Comparison of ENCODE assay signal across 28 cellular contexts in genomic region chr10:35921866-35922265, GRCh38.
DNase-seq lines count a peak whose midpoint lies in the region; ATAC-seq, FAIRE-seq and TF ChIP-seq lines count a peak whose summit lies in the region.
"Had no signal": no experiment of that assay in that cellular context is flagged by ENCODE, and none has a peak within 500 bp of the region (broad histone marks: within the 10 kb centered on the region; RNA-seq: fewer than 3 reads in every experiment).

No MANE protein-coding gene starts in this region.

- no peak overlapping the region for H3K4me2 ChIP-seq in astrocyte (ENCODE audit: low read length)
- H3K4me2 ChIP-seq: A549; BLaER1 treated with 17β-estradiol and CSF1 and Interleukin-3, amounts not matched to agents 10 nM and 100 nM had no signal

- TF ChIP-seq CTCF in astrocyte (IDR thresholded peaks at IDR 0.05; ENCODE audit: insufficient read depth, low read depth, low read length) (no peak), nephron (IDR thresholded peaks at IDR 0.05; ENCODE audit: unreplicated experiment in 3 of 3) (no peak)

- no peaks in the 10 kb centered on the region for H4K20me1 ChIP-seq in astrocyte (ENCODE audit: insufficient read depth, low read length)
- H4K20me1 ChIP-seq: BLaER1 treated with 17β-estradiol and CSF1 and Interleukin-3, amounts not matched to agents 10 nM and 100 nM had no signal

- no peak overlapping the region for H3K4me3 ChIP-seq in astrocyte (ENCODE audit: insufficient read depth, low read depth, low read length)
- H3K4me3 ChIP-seq: A549; BLaER1 treated with 17β-estradiol and CSF1 and Interleukin-3, amounts not matched to agents 10 nM and 100 nM; GM12878; GM23248 had no signal

- H3K27ac ChIP-seq in astrocyte (ENCODE audit: low read depth, low read length) = no peak overlapping the region
- H3K27ac ChIP-seq: A549; BLaER1 treated with 17β-estradiol and CSF1 and Interleukin-3, amounts not matched to agents 10 nM and 100 nM; GM23248 had no signal

- no peaks in the 10 kb centered on the region for H3K36me3 ChIP-seq in astrocyte (ENCODE audit: insufficient read depth, low read length)
- H3K36me3 ChIP-seq: BE2C; BLaER1 treated with 17β-estradiol and CSF1 and Interleukin-3, amounts not matched to agents 10 nM and 100 nM had no signal

- H3K27me3 Mint-ChIP-seq in astrocyte (ENCODE audit: low read depth, unreplicated experiment) (no peaks in the 10 kb centered on the region), nephron (ENCODE audit: low read depth) (peaks cover 20% of the 10 kb centered on the region), T-cell (peaks cover 1 to 3% of the 10 kb centered on the region in 2 donors)
- H3K27me3 Mint-ChIP-seq in activated CD4-positive, alpha-beta T cell treated with anti-CD3 and anti-CD28 coated beads for 36 hours = peaks cover 2% of the 10 kb centered on the region
- H3K27me3 Mint-ChIP-seq: CD4-positive, alpha-beta T cell; CD8-positive, alpha-beta memory T cell had no signal

- no peak for ATAC-seq in T-cell (replicated peaks in 1 of 4)
- no peak for ATAC-seq in activated CD4-positive, alpha-beta T cell treated with anti-CD3 and anti-CD28 coated beads for 36 hours
- ATAC-seq: A549, GM12878 had no signal

- H3K4me1 Mint-ChIP-seq in astrocyte (ENCODE audit: low read depth, unreplicated experiment) (peaks cover 29% of the 10 kb centered on the region), nephron (peaks cover 45% of the 10 kb centered on the region), T-cell (no peaks in the 10 kb centered on the region)
- no peaks in the 10 kb centered on the region for H3K4me1 Mint-ChIP-seq in activated CD4-positive, alpha-beta T cell treated with anti-CD3 and anti-CD28 coated beads for 36 hours
- H3K4me1 Mint-ChIP-seq: CD14-positive monocyte; CD8-positive, alpha-beta memory T cell had no signal

- POLR2A ChIA-PET in T-cell (lab: Charles Lee) = no interaction called here
- POLR2A ChIA-PET in activated CD4-positive, alpha-beta T cell treated with anti-CD3 and anti-CD28 coated beads for 36 hours (lab: Charles Lee) = no interaction called here

- no peaks in the 10 kb centered on the region for H3K9me3 ChIP-seq in astrocyte (ENCODE audit: insufficient read depth, low read depth, low read length)
- H3K9me3 ChIP-seq: A549; BE2C; BLaER1 treated with 17β-estradiol and CSF1 and Interleukin-3, amounts not matched to agents 10 nM and 100 nM had no signal

- no peaks in the 10 kb centered on the region for H3K9me3 Mint-ChIP-seq in astrocyte (ENCODE audit: unreplicated experiment)
- H3K9me3 Mint-ChIP-seq in nephron = no peaks in the 10 kb centered on the region
- H3K9me3 Mint-ChIP-seq in T-cell = peaks cover 0 to 2% (median 0%) of the 10 kb centered on the region in 3 donors
- no peaks in the 10 kb centered on the region for H3K9me3 Mint-ChIP-seq in activated CD4-positive, alpha-beta T cell treated with anti-CD3 and anti-CD28 coated beads for 36 hours (ENCODE audit: low read depth)

- FAIRE-seq in astrocyte (lab: Jason Lieb, UNC) = no peak
- FAIRE-seq: A549, D721Med, GM12878, GM19239, H1 had no signal

- H3K4me1 ChIP-seq in astrocyte (ENCODE audit: insufficient read depth, low read length) = peaks cover 5% of the 10 kb centered on the region
- H3K4me1 ChIP-seq: BE2C had no signal

- intact Hi-C loops in activated CD4-positive, alpha-beta T cell treated with anti-CD3 and anti-CD28 coated beads for 36 hours (cut with DNase I, micrococcal nuclease) = no loop called here

- H3K79me2 ChIP-seq in astrocyte (ENCODE audit: insufficient read depth, low read length) = no peaks in the 10 kb centered on the region

- CTCF ChIA-PET in T-cell (lab: Charles Lee) = no interaction called here
- CTCF ChIA-PET in activated CD4-positive, alpha-beta T cell treated with anti-CD3 and anti-CD28 coated beads for 36 hours (lab: Charles Lee) = no interaction called here

- peak overlapping the region; percentile 56 for H3K27ac Mint-ChIP-seq in astrocyte (ENCODE audit: unreplicated experiment)
- H3K27ac Mint-ChIP-seq in nephron = peak overlapping the region in 2 of 3 experiments; percentile 9 to 22
- no peak overlapping the region for H3K27ac Mint-ChIP-seq in T-cell
- H3K27ac Mint-ChIP-seq in activated CD4-positive, alpha-beta T cell treated with anti-CD3 and anti-CD28 coated beads for 36 hours = no peak overlapping the region
- H3K27ac Mint-ChIP-seq: CD14-positive monocyte; CD4-positive, alpha-beta T cell; CD8-positive, alpha-beta memory T cell had no signal

- DNase-seq in NCI-H2171 (lab: John Stamatoyannopoulos, UW) (peak; percentile 37), NCI-H748 (lab: John Stamatoyannopoulos, UW; ENCODE audit: unreplicated experiment) (peak; percentile 76), astrocyte (ENCODE audit: low read depth) (no peak), epidermal melanocyte (ENCODE audit: insufficient read length, low spot score) (no peak), SHP77 (lab: John Stamatoyannopoulos, UW) (no peak), T-cell (no peak)
- DNase-seq in activated CD4-positive, alpha-beta T cell treated with anti-CD3 and anti-CD28 coated beads for 36 hours = no peak
- DNase-seq: 8988T; ACHN; AML-193; BE2C; CD4-positive, alpha-beta T cell; CD8-positive, alpha-beta memory T cell; DMS 273 treated with DMSO at 0.1 percent for 48 hours; DMS79; EL; GDM1; GM23248; H7; HCEC 1CT had no signal

- no peak overlapping the region for H2AFZ ChIP-seq in astrocyte (ENCODE audit: low read depth, low read length)
- H2AFZ ChIP-seq: GM23248 had no signal

- no peak overlapping the region for H3K4me3 Mint-ChIP-seq in astrocyte (ENCODE audit: unreplicated experiment)
- no peak overlapping the region for H3K4me3 Mint-ChIP-seq in nephron
- no peak overlapping the region for H3K4me3 Mint-ChIP-seq in T-cell
- no peak overlapping the region for H3K4me3 Mint-ChIP-seq in activated CD4-positive, alpha-beta T cell treated with anti-CD3 and anti-CD28 coated beads for 36 hours
- H3K4me3 Mint-ChIP-seq: CD14-positive monocyte; CD4-positive, alpha-beta T cell had no signal

- no peaks in the 10 kb centered on the region for H3K27me3 ChIP-seq in astrocyte (ENCODE audit: insufficient read depth, low read length)
- H3K27me3 ChIP-seq: BE2C; BLaER1 treated with 17β-estradiol and CSF1 and Interleukin-3, amounts not matched to agents 10 nM and 100 nM had no signal

- H3K36me3 Mint-ChIP-seq in astrocyte (ENCODE audit: low read depth, unreplicated experiment) (no peaks in the 10 kb centered on the region), nephron (ENCODE audit: low read depth) (no peaks in the 10 kb centered on the region), T-cell (no peaks in the 10 kb centered on the region)
- no peaks in the 10 kb centered on the region for H3K36me3 Mint-ChIP-seq in activated CD4-positive, alpha-beta T cell treated with anti-CD3 and anti-CD28 coated beads for 36 hours (ENCODE audit: low read depth)
- H3K36me3 Mint-ChIP-seq: CD14-positive monocyte; CD8-positive, alpha-beta memory T cell had no signal

- H3K9ac ChIP-seq in astrocyte (ENCODE audit: low read length) = no peak overlapping the region
- H3K9ac ChIP-seq: BLaER1 treated with 17β-estradiol and CSF1 and Interleukin-3, amounts not matched to agents 10 nM and 100 nM; GM23248 had no signal

Comparison
In these comparisons a context has a peak if more than half of its experiments do, and no peak if none do; other contexts are left out.
1. DNase-seq: peak in NCI-H2171 (single experiment) and NCI-H748 (single experiment); none in astrocyte (single experiment), epidermal melanocyte (single experiment), SHP77 (0 of 2), T-cell (0 of 34) and activated CD4-positive, alpha-beta T cell treated with anti-CD3 and anti-CD28 coated beads for 36 hours (single experiment).
2. H3K27ac Mint-ChIP-seq: peak in astrocyte (single experiment) and nephron (2 of 3); none in T-cell (0 of 2) and activated CD4-positive, alpha-beta T cell treated with anti-CD3 and anti-CD28 coated beads for 36 hours (single experiment).